ENCODE assay signal across 9 cellular contexts in genomic region chr2:101223814-101224231, GRCh38. TPM values are rescaled to one million over a fixed set of nuclear protein-coding genes. Genes with fewer than 3 reads are reported as not detected.
DNase-seq lines count a peak whose midpoint lies in the region; ATAC-seq, FAIRE-seq and TF ChIP-seq lines count a peak whose summit lies in the region.
"Had no signal": no experiment of that assay in that cellular context is flagged by ENCODE, and none has a peak within 500 bp of the region (broad histone marks: within the 10 kb centered on the region; RNA-seq: fewer than 3 reads in every experiment).

No MANE protein-coding gene starts in this region.

- DNase-seq in AG09309 (ENCODE audit: low read depth) (peak; percentile 20), T-helper 2 cell (peak in 3 of 5 experiments; percentile 6 to 98 (median 65)), H1 (ENCODE audit: low read depth in 1 of 2, low spot score in 2 of 2) (no peak), osteocyte (ENCODE audit: extremely low spot score, unreplicated experiment) (no peak), retina (no peak), NCI-H1694 treated with DMSO at 0.1 percent for 48 hours (lab: John Stamatoyannopoulos, UW) (no peak)

- no peak overlapping the region for H2BK15ac ChIP-seq in H1 (ENCODE audit: low read length)

- H2BK12ac ChIP-seq in H1 (ENCODE audit: low read depth, low read length): no peak overlapping the region

- H4K5ac ChIP-seq in H1 (ENCODE audit: insufficient read length, low read depth, low read length): no peak overlapping the region

- no peak overlapping the region for H3K4me3 ChIP-seq in AG09309 (ENCODE audit: control insufficient read depth, low read depth, low read length)
- H3K4me3 ChIP-seq in H1 (ENCODE audit: extremely low read depth in 1 of 4, insufficient read depth in 2 of 4, low read depth in 3 of 4, low read length in 4 of 4): no peak overlapping the region
- H3K4me3 ChIP-seq: cardiac muscle cell had no signal

- no peaks in the 10 kb centered on the region for H3K36me3 Mint-ChIP-seq in osteocyte (ENCODE audit: unreplicated experiment)

- H2BK5ac ChIP-seq in H1 (ENCODE audit: low read depth, low read length): no peak overlapping the region

- H3K27me3 ChIP-seq in H1 (replicated peaks in 1 of 4; ENCODE audit: control insufficient read depth in 3 of 4, extremely low read depth in 1 of 4, insufficient read depth in 3 of 4, low read length in 3 of 4): no peaks in the 10 kb centered on the region
- H3K27me3 ChIP-seq: cardiac muscle cell had no signal

- H3K27ac ChIP-seq in H1 (ENCODE audit: low read depth, low read length): 0 out of 2 replicates have a peak overlapping the region, but pooled peaks have one; percentile 2
- H3K27ac ChIP-seq: cardiac muscle cell had no signal

- no peak for FAIRE-seq in H1 (lab: Jason Lieb, UNC)

- no peak overlapping the region for H3K23ac ChIP-seq in H1 (ENCODE audit: insufficient read length)

- H3K79me2 ChIP-seq in H1 (ENCODE audit: control insufficient read depth in 1 of 2, insufficient read depth in 2 of 2, low read length in 2 of 2): no peaks in the 10 kb centered on the region

- H3K27ac Mint-ChIP-seq in osteocyte (ENCODE audit: unreplicated experiment): no peak overlapping the region

- ATAC-seq in GM19324 (IDR thresholded peaks at IDR 0.05; ENCODE audit: low FRiP score, unreplicated experiment) (peak; percentile 97), HG03342 (IDR thresholded peaks at IDR 0.05; ENCODE audit: unreplicated experiment) (peak; percentile 99)

- POLR2A ChIA-PET in H1 (lab: Charles Lee; ENCODE audit: partially characterized antibody): no interaction called here

- H2BK20ac ChIP-seq in H1 (ENCODE audit: low read length): 0 out of 2 replicates have a peak overlapping the region, but pooled peaks have one; percentile 25

- peaks cover 1% of the 10 kb centered on the region for H3K27me3 Mint-ChIP-seq in osteocyte (ENCODE audit: unreplicated experiment)

- H3K9me3 Mint-ChIP-seq in osteocyte (ENCODE audit: unreplicated experiment): no peaks in the 10 kb centered on the region

- H3K4me3 Mint-ChIP-seq in osteocyte (ENCODE audit: unreplicated experiment): no peak overlapping the region

- no peak for TF ChIP-seq POLR2A in H1 (IDR thresholded peaks at IDR 0.05; ENCODE audit: control extremely low read depth in 1 of 2, low read depth in 2 of 2, low read length in 2 of 2)

- H3K9me3 ChIP-seq in H1 (ENCODE audit: insufficient read depth in 2 of 2, low read depth in 1 of 2, low read length in 1 of 2): no peaks in the 10 kb centered on the region

- no peak overlapping the region for H2AFZ ChIP-seq in H1 (ENCODE audit: low read length)

- no peaks in the 10 kb centered on the region for H3K23me2 ChIP-seq in H1 (ENCODE audit: low read depth, low read length)

- TF ChIP-seq CTCF in AG09309 (IDR thresholded peaks at IDR 0.05; ENCODE audit: control insufficient read depth, insufficient read depth, low read depth, low read length, missing control alignments): no peak
- no peak for TF ChIP-seq CTCF in H1 (IDR thresholded peaks at IDR 0.05; ENCODE audit: control extremely low read depth in 1 of 3, insufficient read depth in 1 of 3, low read depth in 1 of 3, low read length in 3 of 3)
- TF ChIP-seq CTCF in osteocyte (IDR thresholded peaks at IDR 0.05): no peak

- H3K18ac ChIP-seq in H1 (ENCODE audit: extremely low read depth, low read length): no peak overlapping the region

- H3K14ac ChIP-seq in H1 (ENCODE audit: insufficient read length): no peak overlapping the region

- no peaks in the 10 kb centered on the region for H4K20me1 ChIP-seq in H1 (replicated peaks in 1 of 2; ENCODE audit: control insufficient read depth in 1 of 2, insufficient read depth in 2 of 2, low read length in 2 of 2)

- H4K8ac ChIP-seq in H1 (ENCODE audit: extremely low read depth, insufficient read depth, low read length): no peak overlapping the region

- H2BK120ac ChIP-seq in H1 (replicated peaks; ENCODE audit: low read depth, low read length): no peak overlapping the region

- no peaks in the 10 kb centered on the region for H3K79me1 ChIP-seq in H1 (ENCODE audit: low read depth, low read length)

- H3K56ac ChIP-seq in H1 (replicated peaks; ENCODE audit: insufficient read length, low read depth, low read length): no peak overlapping the region

- H3K4me1 ChIP-seq in H1 (replicated peaks in 1 of 4; ENCODE audit: control insufficient read depth in 3 of 4, insufficient read depth in 4 of 4, low read length in 3 of 4): no peaks in the 10 kb centered on the region

- CTCF ChIA-PET in H1 (lab: Charles Lee; ENCODE audit: partially characterized antibody): interaction anchor here (0.6 to 1.3 kb wide), 3 partner anchors 17 to 157 kb away, joined by 3 to 6 read pairs (median 3); no protein-coding TSS in a partner anchor

- TF ChIP-seq RAD21 in H1 (IDR thresholded peaks at IDR 0.05 in 1 of 2, conservative IDR thresholded peaks at IDR 0.05 in 1 of 2; ENCODE audit: low read depth in 2 of 2, low read length in 2 of 2): no peak

- 83% methylated on average over 7 of the region's 7 CpGs; no CpG with 5 or more reads in 1 of the 2 experiments for WGBS in H1 (ENCODE audit: extremely low coverage in 1 of 2, insufficient coverage in 1 of 2, insufficient read length in 1 of 2, insufficient replicate concordance in 2 of 2, low coverage in 1 of 2, low lambda C conversion rate in 2 of 2, missing lambda C conversion rate in 1 of 2), 2 experiments

- no peaks in the 10 kb centered on the region for H3K36me3 ChIP-seq in H1 (ENCODE audit: control insufficient read depth in 2 of 4, insufficient read depth in 4 of 4, low read length in 3 of 4)
- H3K36me3 ChIP-seq: cardiac muscle cell had no signal

- no peak overlapping the region for H3K9ac ChIP-seq in H1 (replicated peaks in 1 of 4; ENCODE audit: extremely low read depth in 1 of 4, low read depth in 3 of 4, low read length in 3 of 4)

- H2AK5ac ChIP-seq in H1 (ENCODE audit: low read depth, low read length): no peak overlapping the region

- H3K4me2 ChIP-seq in H1 (ENCODE audit: insufficient read depth in 1 of 2, low read depth in 2 of 2, low read length in 2 of 2): no peak overlapping the region

- no peaks in the 10 kb centered on the region for H3K4me1 Mint-ChIP-seq in osteocyte (ENCODE audit: unreplicated experiment)

- no peak overlapping the region for H4K91ac ChIP-seq in H1 (replicated peaks; ENCODE audit: insufficient read length, low read length)

- H3K4ac ChIP-seq in H1 (replicated peaks; ENCODE audit: insufficient read length, low read depth, low read length): no peak overlapping the region

- no peak for TF ChIP-seq EP300 in H1 (IDR thresholded peaks at IDR 0.05; ENCODE audit: borderline replicate concordance in 1 of 2, low read depth in 2 of 2, low read length in 2 of 2)

TF ChIP-seq in H1, 55 proteins besides CTCF, POLR2A, EP300 and RAD21:
- no peak for TF ChIP-seq SRF (IDR thresholded peaks at IDR 0.05; ENCODE audit: low read depth, low read length)
- no peak for TF ChIP-seq CEBPB (IDR thresholded peaks at IDR 0.05; ENCODE audit: low read depth, low read length)
- TF ChIP-seq YY1 (IDR thresholded peaks at IDR 0.05; ENCODE audit: low read depth, low read length): no peak
- TF ChIP-seq JUN (IDR thresholded peaks at IDR 0.05; ENCODE audit: low read depth, low read length): no peak
- no peak for TF ChIP-seq POLR2AphosphoS5 (IDR thresholded peaks at IDR 0.05; ENCODE audit: low read depth, low read length)
- no peak for TF ChIP-seq ZNF274 (IDR thresholded peaks at IDR 0.05; ENCODE audit: borderline replicate concordance, extremely low read depth, low read length)

RNA-seq across cellular contexts. Expression of gene CNOT11, which starts 28.9 kb away (rescaled TPM):
- total RNA-seq in H1 (2021; fragmentation: NEBNext Ultra II Directional; extraction: Animal tissue kit (Norgen Biotek cat#: 25700)): 54.6 and 56.5 TPM in 2 replicates
- 39.8 and 41.5 TPM in 2 replicates for polyA plus RNA-seq in H1 (2011; rRNA removed)
- 43.2 TPM for polyA plus RNA-seq in H1 (2011; cell fraction: cytosol; rRNA removed)
- polyA plus RNA-seq in H1 (2011; cell fraction: nucleus; rRNA removed): 41.3 TPM
- polyA plus RNA-seq in H1 (2012, experiment 1 of 2): 30.3 to 43.2 TPM (median 36.0 TPM) in 4 replicates
- polyA plus RNA-seq in H1 (2012, experiment 2 of 2): 35.2 TPM
- 45.5 TPM for polyA plus RNA-seq in H1 (2013, experiment 1 of 2)
- polyA plus RNA-seq in H1 (2013, experiment 2 of 2): 48.2 TPM
- polyA minus RNA-seq in H1 (2011; rRNA and poly(A)+ RNA removed): 73.3 and 98.1 TPM in 2 replicates
- polyA minus RNA-seq in H1 (2011; cell fraction: cytosol; rRNA and poly(A)+ RNA removed): 44.9 TPM
- polyA minus RNA-seq in H1 (2011; cell fraction: nucleus; rRNA and poly(A)+ RNA removed): 23.9 TPM
- 31.4 and 36.8 TPM in 2 replicates for total RNA-seq in osteocyte

Comparison
In these comparisons a context has a peak if more than half of its experiments do, and no peak if none do; other contexts are left out.
1. DNase-seq: peak in AG09309 (single experiment) and T-helper 2 cell (3 of 5); none in H1 (0 of 2), osteocyte (single experiment), retina (single experiment) and NCI-H1694 treated with DMSO at 0.1 percent for 48 hours (single experiment).